In genomic region chr9:134796882-134797281, GRCh38 we compare ENCODE assay signal across 16 cellular contexts.
DNase-seq lines count a peak whose midpoint lies in the region; ATAC-seq and TF ChIP-seq lines count a peak whose summit lies in the region.
"Had no signal": no experiment of that assay in that cellular context is flagged by ENCODE, and none has a peak within 500 bp of the region (broad histone marks: within the 10 kb centered on the region; RNA-seq: fewer than 3 reads in every experiment).

No MANE protein-coding gene starts in this region.

- H3K4me1 Mint-ChIP-seq in HFFc6 (ENCODE audit: low read depth) = peaks cover 11% of the 10 kb centered on the region; the same call in 1 of the 2 replicates
- H3K4me1 Mint-ChIP-seq: B cell; CD4-positive, CD25-positive, alpha-beta regulatory T cell had no signal

- no peak for DNase-seq in HFFc6
- DNase-seq in lung (ENCODE audit: low spot score) = no peak
- no peak for DNase-seq in neuronal stem cell (ENCODE audit: low spot score)
- DNase-seq in NCI-H1105 treated with DMSO at 0.1 percent for 48 hours (lab: John Stamatoyannopoulos, UW) = no peak
- DNase-seq in EL = no peak
- DNase-seq in DMS 273 treated with DMSO at 0.1 percent for 48 hours (lab: John Stamatoyannopoulos, UW) = no peak
- DNase-seq: Caco-2; CD4-positive, CD25-positive, alpha-beta regulatory T cell; CD8-positive, alpha-beta T cell; DMS79; GF-D8; GOT3; HCEC 1CT had no signal

- H4K91ac ChIP-seq in neuronal stem cell (ENCODE audit: low read depth, low read length, poor library complexity) = no peak overlapping the region

- H3K27me3 ChIP-seq in lung (ENCODE audit: control insufficient read depth, insufficient read depth) (no peaks in the 10 kb centered on the region), neuronal stem cell (ENCODE audit: control insufficient read depth in 3 of 3, insufficient read depth in 3 of 3, low read depth in 1 of 3, low read length in 3 of 3) (no peaks in the 10 kb centered on the region)
- H3K27me3 ChIP-seq: BLaER1 had no signal

- no peaks in the 10 kb centered on the region for H3K79me1 ChIP-seq in neuronal stem cell (ENCODE audit: low read depth, low read length)

- no peak overlapping the region for H4K8ac ChIP-seq in neuronal stem cell (ENCODE audit: low read depth, low read length)

- H2BK5ac ChIP-seq in neuronal stem cell (ENCODE audit: low read length) = peak overlapping the region; percentile 39

- no peak overlapping the region for H3K27ac ChIP-seq in lung (ENCODE audit: low read depth in 1 of 2, low read length in 1 of 2)
- H3K27ac ChIP-seq in neuronal stem cell (replicated peaks; ENCODE audit: low read length) = no peak overlapping the region
- H3K27ac ChIP-seq: BLaER1, C4-2B had no signal

- H3K4ac ChIP-seq in neuronal stem cell (ENCODE audit: low read length) = no peak overlapping the region

- H3K36me3 ChIP-seq in lung (ENCODE audit: control insufficient read depth in 2 of 2, insufficient read depth in 2 of 2, low read length in 2 of 2) = no peaks in the 10 kb centered on the region
- no peaks in the 10 kb centered on the region for H3K36me3 ChIP-seq in neuronal stem cell (replicated peaks in 1 of 2; ENCODE audit: control insufficient read depth in 2 of 2, insufficient read depth in 2 of 2, low read length in 2 of 2)

- peak overlapping the region; percentile 35 for H3K18ac ChIP-seq in neuronal stem cell (ENCODE audit: low read length)

- H3K27ac Mint-ChIP-seq in HFFc6 = peak overlapping the region; percentile 36; the same call in 1 of the 2 replicates
- H3K27ac Mint-ChIP-seq: B cell; CD8-positive, alpha-beta T cell had no signal

- no peaks in the 10 kb centered on the region for H3K9me3 Mint-ChIP-seq in HFFc6
- H3K9me3 Mint-ChIP-seq: CD4-positive, CD25-positive, alpha-beta regulatory T cell; CD8-positive, alpha-beta T cell had no signal

- H3K14ac ChIP-seq in neuronal stem cell (ENCODE audit: low read length) = peak overlapping the region; percentile 56

- H3K36me3 Mint-ChIP-seq in HFFc6 (ENCODE audit: low read depth) = peaks cover 51% of the 10 kb centered on the region
- H3K36me3 Mint-ChIP-seq: CD4-positive, CD25-positive, alpha-beta regulatory T cell; CD8-positive, alpha-beta T cell had no signal

- peaks cover 44% of the 10 kb centered on the region for H3K27me3 Mint-ChIP-seq in HFFc6 (ENCODE audit: insufficient read depth)
- H3K27me3 Mint-ChIP-seq: CD4-positive, CD25-positive, alpha-beta regulatory T cell had no signal

- no peak overlapping the region for H3K4me3 ChIP-seq in lung
- H3K4me3 ChIP-seq in neuronal stem cell (ENCODE audit: low read length in 2 of 2) = no peak overlapping the region
- H3K4me3 ChIP-seq: BLaER1 had no signal

- ATAC-seq in lung (ENCODE audit: insufficient read depth, low FRiP score) = peak; percentile 9
- ATAC-seq: CD8-positive, alpha-beta T cell had no signal

- TF ChIP-seq CTCF in HFFc6 (IDR thresholded peaks at IDR 0.05) (no peak), lung (IDR thresholded peaks at IDR 0.05; ENCODE audit: control extremely low read depth, extremely low read depth) (no peak)

- 81 to 95% methylated on average over 10 of the region's 10 CpGs for WGBS in lung, 2 donors
- no CpG with 5 or more reads among the region's 10 CpGs for WGBS in neuronal stem cell (ENCODE audit: extremely low coverage in 2 of 2, insufficient read length in 2 of 2, insufficient replicate concordance in 1 of 2), 2 donors

- no peak overlapping the region for H2BK12ac ChIP-seq in neuronal stem cell (ENCODE audit: low read length)

- no peak overlapping the region; the same call in 1 of the 2 replicates for H3K4me3 Mint-ChIP-seq in HFFc6
- H3K4me3 Mint-ChIP-seq: B cell; CD4-positive, CD25-positive, alpha-beta regulatory T cell; CD8-positive, alpha-beta T cell had no signal

- H3K4me2 ChIP-seq in neuronal stem cell (ENCODE audit: insufficient read depth, low read length, poor library complexity, severe bottlenecking) = no peak overlapping the region
- H3K4me2 ChIP-seq: BLaER1 had no signal

- H3K9me3 ChIP-seq in lung (ENCODE audit: control insufficient read depth in 2 of 2, insufficient read depth in 1 of 2, low read length in 1 of 2) (no peaks in the 10 kb centered on the region), neuronal stem cell (replicated peaks in 1 of 2; ENCODE audit: control insufficient read depth in 2 of 2, insufficient read depth in 1 of 2, low read depth in 1 of 2, low read length in 2 of 2) (no peaks in the 10 kb centered on the region)
- H3K9me3 ChIP-seq: BLaER1, Caco-2 had no signal

- H2AFZ ChIP-seq in neuronal stem cell (ENCODE audit: low read length) = no peak overlapping the region

- H3K9ac ChIP-seq in neuronal stem cell (ENCODE audit: low read depth, low read length, poor library complexity) = no peak overlapping the region
- H3K9ac ChIP-seq: BLaER1 had no signal

- no peak overlapping the region for H2BK120ac ChIP-seq in neuronal stem cell (ENCODE audit: low read depth, low read length)

- H3K23ac ChIP-seq in neuronal stem cell (ENCODE audit: low read depth, low read length, poor library complexity) = no peak overlapping the region

- H3K4me1 ChIP-seq in lung (ENCODE audit: control insufficient read depth in 2 of 2, insufficient read depth in 2 of 2, low read length in 2 of 2) (no peaks in the 10 kb centered on the region), neuronal stem cell (ENCODE audit: control insufficient read depth in 2 of 2, insufficient read depth in 1 of 2, low read depth in 1 of 2, low read length in 2 of 2) (peaks cover 0 to 3% of the 10 kb centered on the region in 2 donors)
- H3K4me1 ChIP-seq: Caco-2 had no signal

- no peak overlapping the region for H2BK15ac ChIP-seq in neuronal stem cell (ENCODE audit: low read length)

- H2AK5ac ChIP-seq in neuronal stem cell (ENCODE audit: low read depth, low read length) = peak overlapping the region; percentile 46
